Comparison of ENCODE assay signal across 9 cellular contexts in genomic region chr2:70643715-70644114, GRCh38.
DNase-seq lines count a peak whose midpoint lies in the region; ATAC-seq, FAIRE-seq and TF ChIP-seq lines count a peak whose summit lies in the region.
"Had no signal": no experiment of that assay in that cellular context is flagged by ENCODE, and none has a peak within 500 bp of the region (broad histone marks: within the 10 kb centered on the region; RNA-seq: fewer than 3 reads in every experiment).

No MANE protein-coding gene starts in this region.

- TF ChIP-seq POLR2A in prostate gland (IDR thresholded peaks at IDR 0.05) (no peak), heart left ventricle (IDR thresholded peaks at IDR 0.05) (no peak)

- H3K18ac ChIP-seq in H9 (ENCODE audit: insufficient read length, low read depth, low read length) = no peak overlapping the region

- TF ChIP-seq CTCF in Calu3 (IDR thresholded peaks at IDR 0.05; ENCODE audit: unreplicated experiment) (no peak), H9 (conservative IDR thresholded peaks at IDR 0.05) (peak; percentile 86), fibroblast of the aortic adventitia (IDR thresholded peaks at IDR 0.05; ENCODE audit: insufficient read depth, low read length) (peak; percentile 22), prostate gland (IDR thresholded peaks at IDR 0.05) (peak in 1 of 4 experiments; percentile 17), heart left ventricle (IDR thresholded peaks at IDR 0.05) (peak in 4 of 12 donors; percentile 15 to 26 (median 21))

- H3K4me3 Mint-ChIP-seq in Calu3 (ENCODE audit: low read depth, unreplicated experiment) = no peak overlapping the region
- H3K4me3 Mint-ChIP-seq in H9 = no peak overlapping the region

- H3K23me2 ChIP-seq in H9 (ENCODE audit: insufficient read length, low read depth, low read length, poor library complexity, severe bottlenecking) = no peaks in the 10 kb centered on the region

- no peak overlapping the region for H2BK15ac ChIP-seq in H9 (ENCODE audit: low read depth, low read length)

- CTCF ChIA-PET in Calu3 (lab: Charles Lee) = interaction anchor here (0.6 to 2.4 kb wide), 4 partner anchors 89 to 362 kb away, joined by 3 to 12 read pairs (median 6); no protein-coding TSS in a partner anchor

- H3K4me1 ChIP-seq in H9 (ENCODE audit: insufficient read depth, low read length) (no peaks in the 10 kb centered on the region; the same call in 1 of the 2 replicates), prostate gland (replicated peaks) (no peaks in the 10 kb centered on the region), heart left ventricle (no peaks in the 10 kb centered on the region)

- no peaks in the 10 kb centered on the region for H3K79me2 ChIP-seq in H9 (ENCODE audit: insufficient read depth, low read length)

- no peak overlapping the region for H3K4me3 ChIP-seq in fibroblast of the aortic adventitia (ENCODE audit: low read depth, low read length)
- H3K4me3 ChIP-seq in prostate gland = no peak overlapping the region
- no peak overlapping the region for H3K4me3 ChIP-seq in heart left ventricle

- ATAC-seq in GM18498 (IDR thresholded peaks at IDR 0.05; ENCODE audit: unreplicated experiment) (no peak), heart left ventricle (no peak)
- ATAC-seq: left lobe of liver had no signal

- no peak overlapping the region for H3T11ph ChIP-seq in H9 (ENCODE audit: low read length)

- H3K4me1 Mint-ChIP-seq in Calu3 (ENCODE audit: low read depth, unreplicated experiment) (no peaks in the 10 kb centered on the region), H9 (peaks cover 0 to 2% of the 10 kb centered on the region in 2 experiments; a peak in 1 of 4 replicates)

- no CpG with 5 or more reads among the region's 12 CpGs for WGBS in H9 (ENCODE audit: extremely low coverage, insufficient read length, low lambda C conversion rate)
- WGBS in prostate gland = 66% methylated on average over 12 of the region's 12 CpGs
- 59 to 69% (median 60%) methylated on average over 12 of the region's 12 CpGs for WGBS in heart left ventricle, 4 donors

- intact Hi-C loops in Calu3 (cut with micrococcal nuclease; ENCODE audit: unreplicated experiment) = no loop called here
- intact Hi-C loops in prostate gland (cut with DNase I) = no loop called here
- intact Hi-C loops in heart left ventricle (cut with DNase I) = loop anchor here in 5 of 10 donors (10.0 kb wide), 1 partner anchor 299 kb away; no protein-coding TSS in a partner anchor

- no peak overlapping the region for H2BK5ac ChIP-seq in H9 (ENCODE audit: insufficient read length, low read length)

- no peaks in the 10 kb centered on the region for H3K9me3 Mint-ChIP-seq in Calu3 (ENCODE audit: low read depth, unreplicated experiment)
- H3K9me3 Mint-ChIP-seq in H9 = no peaks in the 10 kb centered on the region

- no peak overlapping the region for H2BK20ac ChIP-seq in H9 (ENCODE audit: low read depth, low read length, poor library complexity, severe bottlenecking)

- no peak overlapping the region for H4K5ac ChIP-seq in H9 (ENCODE audit: insufficient read length, low read depth, low read length)

- no peak overlapping the region for H2BK12ac ChIP-seq in H9 (ENCODE audit: insufficient read length, low read depth, low read length)

- H3K27me3 ChIP-seq in H9 (ENCODE audit: insufficient read depth, low read length) (no peaks in the 10 kb centered on the region), prostate gland (replicated peaks; ENCODE audit: insufficient read depth) (no peaks in the 10 kb centered on the region), heart left ventricle (peaks cover 0 to 15% (median 0%) of the 10 kb centered on the region in 9 donors)

- no peaks in the 10 kb centered on the region for H4K20me1 ChIP-seq in H9 (ENCODE audit: control insufficient read depth, insufficient read depth, insufficient read length)

- no peak overlapping the region for H3K56ac ChIP-seq in H9 (ENCODE audit: insufficient read length, low read depth, low read length)

- no peaks in the 10 kb centered on the region for H3K36me3 Mint-ChIP-seq in Calu3 (ENCODE audit: insufficient read depth, unreplicated experiment)
- H3K36me3 Mint-ChIP-seq in H9 (ENCODE audit: insufficient read depth in 1 of 3, low read depth in 3 of 3) = no peaks in the 10 kb centered on the region

- no peak overlapping the region for H2AK5ac ChIP-seq in H9 (ENCODE audit: insufficient read length, low read length)

- no peak overlapping the region for H2BK120ac ChIP-seq in H9 (ENCODE audit: low read depth, low read length, poor library complexity, severe bottlenecking)

- no peak overlapping the region for H3K27ac ChIP-seq in H9 (ENCODE audit: insufficient read length, low read depth, low read length)
- no peak overlapping the region for H3K27ac ChIP-seq in prostate gland
- H3K27ac ChIP-seq in heart left ventricle = no peak overlapping the region

- no peaks in the 10 kb centered on the region for H3K79me1 ChIP-seq in H9 (ENCODE audit: insufficient read depth, low read depth, low read length, poor library complexity, severe bottlenecking)

- no peaks in the 10 kb centered on the region for H3K9me3 ChIP-seq in H9 (ENCODE audit: control insufficient read depth, low read depth, low read length)
- H3K9me3 ChIP-seq in prostate gland = no peaks in the 10 kb centered on the region
- no peaks in the 10 kb centered on the region for H3K9me3 ChIP-seq in heart left ventricle

- DNase-seq in Calu3 (peak; percentile 47), H9 (peak; percentile 63), RCC 7860 (ENCODE audit: low spot score) (peak; percentile 28), fibroblast of the aortic adventitia (ENCODE audit: low read depth) (no peak), prostate gland (ENCODE audit: low spot score) (no peak), hippocampal formation (lab: John Stamatoyannopoulos, UW) (no peak), heart left ventricle (no peak)

- no peak overlapping the region for H3K4ac ChIP-seq in H9 (ENCODE audit: low read depth, low read length)

- H3K27ac Mint-ChIP-seq in Calu3 (ENCODE audit: unreplicated experiment) = no peak overlapping the region
- H3K27ac Mint-ChIP-seq in H9 = no peak overlapping the region

- no peak overlapping the region for H4K91ac ChIP-seq in H9 (ENCODE audit: insufficient read length, low read depth, low read length)

- H3K9ac ChIP-seq in H9 (ENCODE audit: extremely low read depth, insufficient read length, low read length) = no peak overlapping the region

- FAIRE-seq in RCC 7860 (lab: Jason Lieb, UNC) = no peak

- no TSS peak for BruUV-seq in Calu3 (replicated peaks; lab: Mats Ljungman, UMichigan)

- no peak overlapping the region for H4K8ac ChIP-seq in H9 (replicated peaks; ENCODE audit: insufficient read length, low read depth, low read length)

- peaks cover 17% of the 10 kb centered on the region for H3K27me3 Mint-ChIP-seq in Calu3 (ENCODE audit: unreplicated experiment)
- no peaks in the 10 kb centered on the region for H3K27me3 Mint-ChIP-seq in H9 (ENCODE audit: low read depth)

- no peak overlapping the region for H3K14ac ChIP-seq in H9 (ENCODE audit: insufficient read depth, low read length)

- H3K4me2 ChIP-seq in H9 (ENCODE audit: insufficient read depth, insufficient read length, low read length) = no peak overlapping the region

- H3K36me3 ChIP-seq in prostate gland (no peaks in the 10 kb centered on the region), heart left ventricle (no peaks in the 10 kb centered on the region)

- H2AFZ ChIP-seq in H9 (ENCODE audit: low read length) = no peak overlapping the region

- no peak overlapping the region for H3K23ac ChIP-seq in H9 (ENCODE audit: insufficient read length, low read depth, low read length)

Comparison
In these comparisons a context has a peak if more than half of its experiments do, and no peak if none do; other contexts are left out.
1. DNase-seq: peak in Calu3 (single experiment), H9 (single experiment) and RCC 7860 (single experiment); none in fibroblast of the aortic adventitia (single experiment), prostate gland (single experiment), hippocampal formation (0 of 2) and heart left ventricle (0 of 5).